8 cellular contexts compared by ENCODE assay signal in genomic region chr2:102187191-102188150, GRCh38. TPM values are rescaled to one million over a fixed set of nuclear protein-coding genes. Genes with fewer than 3 reads are reported as not detected.
A peak's percentile ranks its signal among the peaks of the same experiment; 100 is the strongest.
DNase-seq lines count a peak whose midpoint lies in the region; ATAC-seq, FAIRE-seq and TF ChIP-seq lines count a peak whose summit lies in the region.

No MANE protein-coding gene starts in this region.

- H4K20me1 ChIP-seq in endothelial cell of umbilical vein (replicated peaks; ENCODE audit: control insufficient read depth, extremely low read depth, insufficient read depth, low read length): no peaks in the 10 kb centered on the region

- peak overlapping the region; percentile 83 for H3K27ac Mint-ChIP-seq in activated CD4-positive, alpha-beta memory T cell treated with anti-CD3 and anti-CD28 coated beads for 36 hours

- peak overlapping the region; percentile 74 for H3K4me2 ChIP-seq in endothelial cell of umbilical vein (ENCODE audit: insufficient read depth, low read length)

- H3K4me1 ChIP-seq in endothelial cell of umbilical vein (ENCODE audit: control insufficient read depth, extremely low read depth, insufficient read depth, low read length) (peaks cover 18% of the 10 kb centered on the region), mucosa of descending colon (ENCODE audit: low read depth) (peaks cover 6% of the 10 kb centered on the region)

- no TSS peak for BruUV-seq in endothelial cell of umbilical vein (replicated peaks; lab: Mats Ljungman, UMichigan)

- CTCF ChIA-PET in activated CD4-positive, alpha-beta memory T cell treated with anti-CD3 and anti-CD28 coated beads for 36 hours (lab: Charles Lee): interaction anchor here (0.6 to 4.5 kb wide), 5 partner anchors 46 to 303 kb away, joined by 3 to 55 read pairs (median 3); no protein-coding TSS in a partner anchor
- CTCF ChIA-PET in endothelial cell of umbilical vein (lab: Charles Lee): interaction anchor here (1.0 to 1.9 kb wide), 8 partner anchors 29 to 304 kb away, joined by 3 to 41 read pairs (median 4); no protein-coding TSS in a partner anchor

- peak overlapping the region; percentile 38 for H3K9ac ChIP-seq in endothelial cell of umbilical vein (replicated peaks; ENCODE audit: extremely low read depth, insufficient read depth, low read length)

- intact Hi-C loops in activated CD4-positive, alpha-beta memory T cell treated with anti-CD3 and anti-CD28 coated beads for 36 hours (cut with micrococcal nuclease): loop anchor here (2.0 to 5.0 kb wide), 2 partner anchors 53 to 255 kb away; no protein-coding TSS in a partner anchor
- intact Hi-C loops in endothelial cell of umbilical vein (cut with micrococcal nuclease): loop anchor here (5.0 kb wide), 1 partner anchor 255 kb away; no protein-coding TSS in a partner anchor
- intact Hi-C loops in mucosa of descending colon (cut with DNase I, micrococcal nuclease): loop anchor here in 1 of 2 donors (10.0 kb wide), 1 partner anchor 57 kb away; no protein-coding TSS in a partner anchor

- H3K4me3 Mint-ChIP-seq in activated CD4-positive, alpha-beta memory T cell treated with anti-CD3 and anti-CD28 coated beads for 36 hours: peak overlapping the region; percentile 81

- no peaks in the 10 kb centered on the region for H3K9me3 Mint-ChIP-seq in activated CD4-positive, alpha-beta memory T cell treated with anti-CD3 and anti-CD28 coated beads for 36 hours

- H3K9me3 ChIP-seq in endothelial cell of umbilical vein (replicated peaks; ENCODE audit: control insufficient read depth, insufficient read depth, low read length): no peaks in the 10 kb centered on the region
- H3K9me3 ChIP-seq in mucosa of descending colon: no peaks in the 10 kb centered on the region

- H3K36me3 ChIP-seq in endothelial cell of umbilical vein (ENCODE audit: control insufficient read depth in 2 of 2, extremely low read depth in 1 of 2, insufficient read depth in 2 of 2, low read length in 2 of 2) (no peaks in the 10 kb centered on the region), mucosa of descending colon (ENCODE audit: low read depth) (no peaks in the 10 kb centered on the region)

- DNase-seq in GM03348 (ENCODE audit: low spot score): peak; percentile 83
- peak; percentile 72 for DNase-seq in activated CD4-positive, alpha-beta memory T cell treated with anti-CD3 and anti-CD28 coated beads for 36 hours
- DNase-seq in endothelial cell of umbilical vein (ENCODE audit: low read depth, low spot score): peak; percentile 40
- peak; percentile 60 to 73 (median 72) for DNase-seq in mucosa of descending colon
- DNase-seq in stimulated activated CD8-positive, alpha-beta memory T cell treated with anti-CD3 and anti-CD28 coated beads, Interleukin-2, amount 100 ng/mL, for 48 hours (ENCODE audit: low read depth in 2 of 2): peak; percentile 22 to 32
- DNase-seq in LoVo (ENCODE audit: low spot score): no peak

- no peak for TF ChIP-seq POLR2A in endothelial cell of umbilical vein (IDR thresholded peaks at IDR 0.05; ENCODE audit: low read depth, low read length)

- no peaks in the 10 kb centered on the region for H3K79me2 ChIP-seq in endothelial cell of umbilical vein (ENCODE audit: control insufficient read depth, insufficient read depth, low read length)

- dilution Hi-C loops in endothelial cell of umbilical vein (cut with MboI; ENCODE audit: extremely low pct_ligation_motif_present, low sequenced_read_pairs): no loop called here

- no peak for FAIRE-seq in endothelial cell of umbilical vein (lab: Jason Lieb, UNC)

- H2AFZ ChIP-seq in endothelial cell of umbilical vein (ENCODE audit: low read depth, low read length): peak overlapping the region; percentile 99

- peaks cover 19% of the 10 kb centered on the region for H3K4me1 Mint-ChIP-seq in activated CD4-positive, alpha-beta memory T cell treated with anti-CD3 and anti-CD28 coated beads for 36 hours (ENCODE audit: low read depth)

- peak in 1 of 2 donors; percentile 43 for TF ChIP-seq CTCF in endothelial cell of umbilical vein (IDR thresholded peaks at IDR 0.05; ENCODE audit: extremely low read depth in 1 of 2, insufficient read depth in 1 of 2, low read depth in 1 of 2, low read length in 2 of 2)
- no peak for TF ChIP-seq CTCF in mucosa of descending colon (IDR thresholded peaks at IDR 0.05)

- peaks cover 12% of the 10 kb centered on the region for H3K27me3 Mint-ChIP-seq in activated CD4-positive, alpha-beta memory T cell treated with anti-CD3 and anti-CD28 coated beads for 36 hours

- H3K27me3 ChIP-seq in endothelial cell of umbilical vein (ENCODE audit: control insufficient read depth in 2 of 2, insufficient read depth in 2 of 2, low read length in 2 of 2): no peaks in the 10 kb centered on the region

- POLR2A ChIA-PET in activated CD4-positive, alpha-beta memory T cell treated with anti-CD3 and anti-CD28 coated beads for 36 hours (lab: Charles Lee): interaction anchor here (1.1 kb wide), 1 partner anchor 303 kb away, joined by 3 read pairs; no protein-coding TSS in a partner anchor
- POLR2A ChIA-PET in endothelial cell of umbilical vein (lab: Charles Lee): no interaction called here

- no peak overlapping the region for H3K27ac ChIP-seq in endothelial cell of umbilical vein (ENCODE audit: insufficient read depth, low read depth, low read length)

- H3K36me3 Mint-ChIP-seq in activated CD4-positive, alpha-beta memory T cell treated with anti-CD3 and anti-CD28 coated beads for 36 hours: peaks cover 4% of the 10 kb centered on the region

- H3K4me3 ChIP-seq in endothelial cell of umbilical vein (replicated peaks in 1 of 3; ENCODE audit: insufficient read depth in 1 of 3, low read depth in 1 of 3, low read length in 3 of 3) (peak overlapping the region; percentile 34 to 47 (median 38)), mucosa of descending colon (peak overlapping the region; percentile 9)

- no peaks in the 10 kb centered on the region for H3K9me1 ChIP-seq in endothelial cell of umbilical vein (replicated peaks; ENCODE audit: control insufficient read depth, extremely low read depth, insufficient read depth, low read length)

- ATAC-seq in mucosa of descending colon (peak; percentile 78), GM19467 (IDR thresholded peaks at IDR 0.05; ENCODE audit: unreplicated experiment) (no peak), GM21619 (IDR thresholded peaks at IDR 0.05; ENCODE audit: unreplicated experiment) (no peak)

TF ChIP-seq in endothelial cell of umbilical vein, 7 proteins besides CTCF, POLR2A, EP300 and RAD21:
- TF ChIP-seq MYC (IDR thresholded peaks at IDR 0.05; ENCODE audit: low read depth, low read length) (peak; percentile 45), EZH2 (IDR thresholded peaks at IDR 0.05; ENCODE audit: borderline replicate concordance, low read depth, low read length, severe bottlenecking) (no peak), FOS (IDR thresholded peaks at IDR 0.05; ENCODE audit: borderline replicate concordance, insufficient read depth, low read length) (no peak), MAX (IDR thresholded peaks at IDR 0.05; ENCODE audit: insufficient read depth, insufficient read length) (peak; percentile 65), GATA2 (IDR thresholded peaks at IDR 0.05; ENCODE audit: insufficient read depth, insufficient read length, low read depth, low read length) (no peak), JUN (IDR thresholded peaks at IDR 0.05; ENCODE audit: borderline replicate concordance, insufficient read depth, insufficient read length, low read depth) (no peak)

RNA-seq across cellular contexts. Expression of gene IL1RL2, which starts 0.6 kb away (rescaled TPM):
- total RNA-seq in activated CD4-positive, alpha-beta memory T cell treated with anti-CD3 and anti-CD28 coated beads for 36 hours: 1 to 10 TPM; 1.1 to 1.7 TPM
- total RNA-seq in endothelial cell of umbilical vein (0.21 TPM in 1 of 2 replicates, not detected in the other), mucosa of descending colon (1 to 10 TPM; 1.5 to 1.7 (median 1.5) TPM)
- 0.08 and 0.11 TPM in 2 replicates for polyA plus RNA-seq in endothelial cell of umbilical vein
- polyA plus RNA-seq in endothelial cell of umbilical vein (2011; cell fraction: cytosol; rRNA removed): 0.03 and 0.04 TPM in 2 replicates
- polyA plus RNA-seq in endothelial cell of umbilical vein (2011; cell fraction: nucleus; rRNA removed): 0.18 and 0.21 TPM in 2 replicates
- polyA plus RNA-seq in endothelial cell of umbilical vein (2012): not detected in 2 replicates
- 0.29 TPM in 1 of 2 replicates, not detected in the other for polyA minus RNA-seq in endothelial cell of umbilical vein
- polyA minus RNA-seq in endothelial cell of umbilical vein (2011; cell fraction: cytosol; rRNA and poly(A)+ RNA removed): not detected
- not detected in 2 replicates for polyA minus RNA-seq in endothelial cell of umbilical vein (2011; cell fraction: nucleus; rRNA and poly(A)+ RNA removed)

RNA-seq across cellular contexts. Expression of gene IL1R1, which starts 44.9 kb away (rescaled TPM):
- total RNA-seq in activated CD4-positive, alpha-beta memory T cell treated with anti-CD3 and anti-CD28 coated beads for 36 hours: 10 to 100 TPM; 20.3 to 20.4 TPM
- 2.9 and 5.5 TPM in 2 replicates for total RNA-seq in endothelial cell of umbilical vein
- polyA plus RNA-seq in endothelial cell of umbilical vein: 5.4 and 5.6 TPM in 2 replicates
- 4.9 TPM in 2 replicates for polyA plus RNA-seq in endothelial cell of umbilical vein (2011; cell fraction: cytosol; rRNA removed)
- 4.0 and 4.1 TPM in 2 replicates for polyA plus RNA-seq in endothelial cell of umbilical vein (2011; cell fraction: nucleus; rRNA removed)
- 2.0 and 2.4 TPM in 2 replicates for polyA plus RNA-seq in endothelial cell of umbilical vein (2012)
- polyA minus RNA-seq in endothelial cell of umbilical vein: 6.6 and 7.1 TPM in 2 replicates
- polyA minus RNA-seq in endothelial cell of umbilical vein (2011; cell fraction: cytosol; rRNA and poly(A)+ RNA removed): 0.31 TPM
- polyA minus RNA-seq in endothelial cell of umbilical vein (2011; cell fraction: nucleus; rRNA and poly(A)+ RNA removed): 1.9 and 2.6 TPM in 2 replicates
- 10 to 100 TPM; 17.8 to 40.1 (median 39.1) TPM for total RNA-seq in mucosa of descending colon
